ENCODE assay signal across 1 cellular context in genomic region chr2:210586381-210586780, GRCh38.
TF ChIP-seq lines count a peak whose summit lies in the region.

No MANE protein-coding gene starts in this region.

TF ChIP-seq in IMR-90, 13 proteins besides CTCF, POLR2A, EP300 and RAD21:
- TF ChIP-seq CHD1 (IDR thresholded peaks at IDR 0.05; ENCODE audit: low read depth, low read length) (no peak), USF2 (IDR thresholded peaks at IDR 0.05; ENCODE audit: low read depth, low read length) (no peak), CEBPB (IDR thresholded peaks at IDR 0.05; ENCODE audit: low read depth, low read length) (no peak), SMC3 (IDR thresholded peaks at IDR 0.05; ENCODE audit: low read depth, low read length) (no peak), MXI1 (IDR thresholded peaks at IDR 0.05; ENCODE audit: borderline replicate concordance, low read depth, low read length) (no peak), RCOR1 (IDR thresholded peaks at IDR 0.05; ENCODE audit: insufficient replicate concordance, low read length) (no peak), MAZ (IDR thresholded peaks at IDR 0.05; ENCODE audit: borderline replicate concordance, low read depth, low read length) (no peak), NFE2L2 (IDR thresholded peaks at IDR 0.05; ENCODE audit: low read depth, low read length) (no peak), MAFK (IDR thresholded peaks at IDR 0.05; ENCODE audit: low read depth, low read length) (no peak), RFX5 (IDR thresholded peaks at IDR 0.05; ENCODE audit: low read depth, low read length) (no peak), FOS (IDR thresholded peaks at IDR 0.05; ENCODE audit: low read depth, low read length) (no peak), BHLHE40 (IDR thresholded peaks at IDR 0.05; ENCODE audit: low read depth, low read length) (no peak)
- TF ChIP-seq, protein P1, sequence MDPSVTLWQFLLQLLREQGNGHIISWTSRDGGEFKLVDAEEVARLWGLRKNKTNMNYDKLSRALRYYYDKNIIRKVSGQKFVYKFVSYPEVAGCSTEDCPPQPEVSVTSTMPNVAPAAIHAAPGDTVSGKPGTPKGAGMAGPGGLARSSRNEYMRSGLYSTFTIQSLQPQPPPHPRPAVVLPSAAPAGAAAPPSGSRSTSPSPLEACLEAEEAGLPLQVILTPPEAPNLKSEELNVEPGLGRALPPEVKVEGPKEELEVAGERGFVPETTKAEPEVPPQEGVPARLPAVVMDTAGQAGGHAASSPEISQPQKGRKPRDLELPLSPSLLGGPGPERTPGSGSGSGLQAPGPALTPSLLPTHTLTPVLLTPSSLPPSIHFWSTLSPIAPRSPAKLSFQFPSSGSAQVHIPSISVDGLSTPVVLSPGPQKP (IDR thresholded peaks at IDR 0.05; ENCODE audit: borderline replicate concordance, low read depth, low read length) = no peak
